Comparison of ENCODE assay signal across 1 cellular context in genomic region chr3:190072856-190073255, GRCh38.
TF ChIP-seq lines count a peak whose summit lies in the region.

No MANE protein-coding gene starts in this region.

TF ChIP-seq in HepG2, 621 proteins besides CTCF, POLR2A, EP300 and RAD21:
- TF ChIP-seq RAD51 (IDR thresholded peaks at IDR 0.05; ENCODE audit: borderline replicate concordance) (peak; percentile 73; the same call in 1 of the 2 replicates), CERS6 (CRISPR knock-in tag; IDR thresholded peaks at IDR 0.05) (no peak)
